11 cellular contexts compared by ENCODE assay signal in the genomic region with DNA sequence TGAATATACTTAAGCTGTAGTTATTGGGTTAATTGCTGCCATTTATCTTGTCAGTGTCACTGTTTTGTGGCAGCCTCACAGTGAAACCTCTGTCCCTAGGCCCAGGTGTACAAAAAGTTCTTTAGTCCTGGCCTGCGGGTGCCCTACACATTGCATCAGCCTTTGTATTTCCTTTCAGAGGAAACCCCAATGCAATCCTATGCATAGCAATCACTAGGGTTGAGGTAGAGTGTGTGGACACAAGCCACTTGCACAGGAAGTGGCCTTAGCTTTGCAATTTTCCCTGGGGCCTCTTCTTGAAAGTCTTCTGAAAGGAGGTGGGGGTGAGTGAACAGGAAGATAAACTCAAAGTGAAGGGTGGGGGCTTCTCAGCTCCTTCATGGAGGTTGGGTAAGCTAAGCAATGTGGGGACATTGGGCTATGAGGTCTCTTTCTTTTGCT. TPM values are rescaled to one million over a fixed set of nuclear protein-coding genes. Genes with fewer than 3 reads are reported as not detected.
A peak's percentile ranks its signal among the peaks of the same experiment; 100 is the strongest.
DNase-seq lines count a peak whose midpoint lies in the region; ATAC-seq and TF ChIP-seq lines count a peak whose summit lies in the region.
"Had no signal": no experiment of that assay in that cellular context is flagged by ENCODE, and none has a peak within 500 bp of the region (broad histone marks: within the 10 kb centered on the region; RNA-seq: fewer than 3 reads in every experiment).

No MANE protein-coding gene starts in this region.

- ATAC-seq in Right ventricle myocardium superior (ENCODE audit: poor library complexity) = peak; percentile 48
- peak; percentile 49 for ATAC-seq in HG03139 (IDR thresholded peaks at IDR 0.05; ENCODE audit: unreplicated experiment)
- no peak for ATAC-seq in WTC11

- no peaks in the 10 kb centered on the region for H3K27me3 ChIP-seq in right atrium auricular region

- H3K4me3 Mint-ChIP-seq in WTC11 (no peak overlapping the region), nephron progenitor cell (no peak overlapping the region)

- TF ChIP-seq CTCF in right atrium auricular region (IDR thresholded peaks at IDR 0.05) (no peak), WTC11 (IDR thresholded peaks at IDR 0.05) (no peak), nephron progenitor cell (IDR thresholded peaks at IDR 0.05) (no peak)

- CTCF ChIA-PET in WTC11 (lab: Charles Lee) = no interaction called here

- DNase-seq in Right ventricle myocardium superior = no peak
- no peak for DNase-seq in right atrium auricular region (ENCODE audit: low spot score)
- peak; percentile 64 for DNase-seq in UCSD-AML1 (lab: John Stamatoyannopoulos, UW; ENCODE audit: unreplicated experiment)
- DNase-seq in stimulated activated CD4-positive, alpha-beta T cell treated with anti-CD3 and anti-CD28 coated beads, Interleukin-4, amount 100 ng/mL, for 4 hours = no peak
- DNase-seq in WTC11 (ENCODE audit: low spot score) = no peak
- DNase-seq in nephron progenitor cell = no peak
- DNase-seq in activated CD8-positive, alpha-beta memory T cell treated with anti-CD3 and anti-CD28 coated beads, Interleukin-2, amount 50 U/mL, for 48 hours = no peak
- DNase-seq: right cardiac atrium had no signal

- intact Hi-C loops in Right ventricle myocardium superior (cut with DNase I) = no loop called here

- H3K36me3 ChIP-seq in right atrium auricular region = no peaks in the 10 kb centered on the region

- no peaks in the 10 kb centered on the region for H3K36me3 Mint-ChIP-seq in WTC11
- H3K36me3 Mint-ChIP-seq in nephron progenitor cell (ENCODE audit: low read depth) = no peaks in the 10 kb centered on the region

- no peak overlapping the region for H3K27ac ChIP-seq in right atrium auricular region
- H3K27ac ChIP-seq: C4-2B had no signal

- H3K9me3 ChIP-seq in right atrium auricular region = no peaks in the 10 kb centered on the region

- H3K4me1 Mint-ChIP-seq in WTC11 (peaks cover 1% of the 10 kb centered on the region), nephron progenitor cell (no peaks in the 10 kb centered on the region)

- H3K27ac Mint-ChIP-seq in WTC11 (no peak overlapping the region), nephron progenitor cell (no peak overlapping the region)

- no peaks in the 10 kb centered on the region for H3K4me1 ChIP-seq in right atrium auricular region

- H3K9me3 Mint-ChIP-seq in WTC11 (no peaks in the 10 kb centered on the region), nephron progenitor cell (peaks cover 5% of the 10 kb centered on the region)

- POLR2A ChIA-PET in WTC11 (lab: Charles Lee) = no interaction called here

- H3K4me3 ChIP-seq in right atrium auricular region = no peak overlapping the region

- H3K27me3 Mint-ChIP-seq in WTC11 (ENCODE audit: low read depth) = no peaks in the 10 kb centered on the region
- no peaks in the 10 kb centered on the region for H3K27me3 Mint-ChIP-seq in nephron progenitor cell (ENCODE audit: low read depth, poor library complexity)

TF ChIP-seq in WTC11, 78 proteins besides CTCF, POLR2A, EP300 and RAD21:
- TF ChIP-seq NFYB (CRISPR knock-in tag; conservative IDR thresholded peaks at IDR 0.05; ENCODE audit: low read depth) (no peak), TCF7 (CRISPR knock-in tag; IDR thresholded peaks at IDR 0.05; ENCODE audit: low read depth) (no peak), JAZF1 (CRISPR knock-in tag; IDR thresholded peaks at IDR 0.05) (no peak), KAT7 (CRISPR knock-in tag; IDR thresholded peaks at IDR 0.05; ENCODE audit: borderline replicate concordance) (no peak), SMAD4 (CRISPR knock-in tag; IDR thresholded peaks at IDR 0.05) (no peak), ZNF317 (CRISPR knock-in tag; IDR thresholded peaks at IDR 0.05; ENCODE audit: borderline replicate concordance, low read depth) (no peak), ZNF263 (CRISPR knock-in tag; IDR thresholded peaks at IDR 0.05; ENCODE audit: low read depth) (no peak), NR2C2 (CRISPR knock-in tag; IDR thresholded peaks at IDR 0.05) (no peak), ATF1 (CRISPR knock-in tag; IDR thresholded peaks at IDR 0.05) (no peak), ELF4 (CRISPR knock-in tag; IDR thresholded peaks at IDR 0.05; ENCODE audit: low read depth) (no peak), RORB (CRISPR knock-in tag; IDR thresholded peaks at IDR 0.05) (no peak), IRF2 (CRISPR knock-in tag; IDR thresholded peaks at IDR 0.05; ENCODE audit: borderline replicate concordance, low read depth) (no peak), SOX15 (CRISPR knock-in tag; IDR thresholded peaks at IDR 0.05) (no peak), HMGA2 (CRISPR knock-in tag; IDR thresholded peaks at IDR 0.05) (no peak), JUN (CRISPR knock-in tag; IDR thresholded peaks at IDR 0.05) (no peak)
- TF ChIP-seq, protein P1, sequence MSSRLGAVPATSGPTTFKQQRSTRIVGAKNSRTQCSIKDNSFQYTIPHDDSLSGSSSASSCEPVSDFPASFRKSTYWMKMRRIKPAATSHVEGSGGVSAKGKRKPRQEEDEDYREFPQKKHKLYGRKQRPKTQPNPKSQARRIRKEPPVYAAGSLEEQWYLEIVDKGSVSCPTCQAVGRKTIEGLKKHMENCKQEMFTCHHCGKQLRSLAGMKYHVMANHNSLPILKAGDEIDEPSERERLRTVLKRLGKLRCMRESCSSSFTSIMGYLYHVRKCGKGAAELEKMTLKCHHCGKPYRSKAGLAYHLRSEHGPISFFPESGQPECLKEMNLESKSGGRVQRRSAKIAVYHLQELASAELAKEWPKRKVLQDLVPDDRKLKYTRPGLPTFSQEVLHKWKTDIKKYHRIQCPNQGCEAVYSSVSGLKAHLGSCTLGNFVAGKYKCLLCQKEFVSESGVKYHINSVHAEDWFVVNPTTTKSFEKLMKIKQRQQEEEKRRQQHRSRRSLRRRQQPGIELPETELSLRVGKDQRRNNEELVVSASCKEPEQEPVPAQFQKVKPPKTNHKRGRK (CRISPR knock-in tag; IDR thresholded peaks at IDR 0.05; ENCODE audit: borderline replicate concordance) = no peak
- TF ChIP-seq, protein P2, sequence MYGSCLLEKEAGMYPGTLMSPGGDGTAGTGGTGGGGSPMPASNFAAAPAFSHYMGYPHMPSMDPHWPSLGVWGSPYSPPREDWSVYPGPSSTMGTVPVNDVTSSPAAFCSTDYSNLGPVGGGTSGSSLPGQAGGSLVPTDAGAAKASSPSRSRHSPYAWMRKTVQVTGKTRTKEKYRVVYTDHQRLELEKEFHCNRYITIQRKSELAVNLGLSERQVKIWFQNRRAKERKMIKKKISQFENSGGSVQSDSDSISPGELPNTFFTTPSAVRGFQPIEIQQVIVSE (CRISPR knock-in tag; IDR thresholded peaks at IDR 0.05; ENCODE audit: borderline replicate concordance) = no peak

RNA-seq across cellular contexts. Expression of a gene that starts 27.8 kb away (rescaled TPM):
- total RNA-seq in Right ventricle myocardium superior = 56.6 TPM
- 10 to 100 TPM; 28.0 to 71.6 TPM for total RNA-seq in right atrium auricular region
- total RNA-seq in WTC11 (2021) = 0.24 to 0.41 TPM (median 0.25 TPM) in 3 replicates
- total RNA-seq: activated CD8-positive, alpha-beta memory T cell treated with anti-CD3 and anti-CD28 coated beads for 36 hours had no signal

Comparison
In these comparisons a context has a peak if more than half of its experiments do, and no peak if none do; other contexts are left out.
1. RNA of a gene that starts 27.8 kb away (total RNA-seq): 28.0 to 71.6 TPM in right atrium auricular region and 56.6 TPM in Right ventricle myocardium superior (single experiment); 0.24 to 0.41 TPM in WTC11; every median in the first group is over 10 times any median in the second.